In the genomic region with DNA sequence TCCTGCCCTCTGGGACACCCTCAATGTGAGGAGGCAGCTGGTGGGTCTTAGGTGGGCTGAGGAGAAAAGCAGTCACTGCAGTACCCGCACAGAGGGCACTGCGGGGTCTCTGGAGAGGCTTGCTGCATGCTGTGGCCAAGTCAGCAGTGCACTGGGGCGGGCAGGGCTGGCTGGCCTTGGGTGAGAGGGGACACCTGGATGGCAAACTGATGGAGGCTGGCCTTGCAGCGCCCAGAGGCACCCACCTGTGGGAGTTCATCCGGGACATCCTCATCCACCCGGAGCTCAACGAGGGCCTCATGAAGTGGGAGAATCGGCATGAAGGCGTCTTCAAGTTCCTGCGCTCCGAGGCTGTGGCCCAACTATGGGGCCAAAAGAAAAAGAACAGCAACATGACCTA, we compare ENCODE assay signal across 28 cellular contexts. TPM values are rescaled to one million over a fixed set of nuclear protein-coding genes. Genes with fewer than 3 reads are reported as not detected.
DNase-seq lines count a peak whose midpoint lies in the region; ATAC-seq and TF ChIP-seq lines count a peak whose summit lies in the region.
"Had no signal": no experiment of that assay in that cellular context is flagged by ENCODE, and none has a peak within 500 bp of the region (broad histone marks: within the 10 kb centered on the region; RNA-seq: fewer than 3 reads in every experiment).

No MANE protein-coding gene starts in this region.

- TF ChIP-seq POLR2A in heart left ventricle (IDR thresholded peaks at IDR 0.05): no peak

- H3K23ac ChIP-seq in mesenchymal stem cell (ENCODE audit: low read length in 2 of 2): no peak overlapping the region

- H3K9me3 Mint-ChIP-seq in stimulated activated memory B cell treated with anti-CD40 and anti-IgM and Interleukin-4, amounts not matched to agents 10 μg/mL and 1 μg/mL and 100 μg/mL, for 72 hours: no peaks in the 10 kb centered on the region
- H3K9me3 Mint-ChIP-seq: activated B cell treated with CpG ODN at 0.5 μM for 24 hours; CD8-positive, alpha-beta memory T cell; naive thymus-derived CD8-positive, alpha-beta T cell; stimulated activated naive B cell treated with anti-CD40 and anti-IgM and Interleukin-4, amounts not matched to agents 10 μg/mL and 1 μg/mL and 100 μg/mL, for 72 hours had no signal

- H3K79me1 ChIP-seq in mesenchymal stem cell (replicated peaks; ENCODE audit: low read length, poor library complexity, severe bottlenecking): peaks cover 24% of the 10 kb centered on the region

- 90% methylated on average over 11 of the region's 11 CpGs for WGBS in mesenchymal stem cell
- WGBS in smooth muscle cell (ENCODE audit: low lambda C conversion rate): 94% methylated on average over 11 of the region's 11 CpGs
- 94 to 97% (median 96%) methylated on average over 8 to 11 of the region's 11 CpGs for WGBS in heart left ventricle, 4 donors

- H3K4me3 Mint-ChIP-seq in stimulated activated memory B cell treated with anti-CD40 and anti-IgM and Interleukin-4, amounts not matched to agents 10 μg/mL and 1 μg/mL and 100 μg/mL, for 72 hours: no peak overlapping the region
- H3K4me3 Mint-ChIP-seq: activated B cell treated with CpG ODN at 0.5 μM for 24 hours; B cell; CD8-positive, alpha-beta memory T cell; naive thymus-derived CD8-positive, alpha-beta T cell; stimulated activated naive B cell treated with anti-CD40 and anti-IgM and Interleukin-4, amounts not matched to agents 10 μg/mL and 1 μg/mL and 100 μg/mL, for 72 hours had no signal

- no peak overlapping the region for H2AK5ac ChIP-seq in mesenchymal stem cell (ENCODE audit: low read length, severe bottlenecking)

- H4K8ac ChIP-seq in mesenchymal stem cell (ENCODE audit: low read length): no peak overlapping the region

- no peaks in the 10 kb centered on the region for H3F3A ChIP-seq in smooth muscle cell (ENCODE audit: low read depth)

- H3K4me3 ChIP-seq in colonic mucosa (peak overlapping the region; percentile 65), mesenchymal stem cell (ENCODE audit: insufficient read depth in 1 of 2, low read depth in 1 of 2, low read length in 2 of 2) (no peak overlapping the region), smooth muscle cell (peak overlapping the region; percentile 16), heart left ventricle (no peak overlapping the region)
- H3K4me3 ChIP-seq: esophagus muscularis mucosa, spleen had no signal

- H2BK5ac ChIP-seq in mesenchymal stem cell (ENCODE audit: low read depth, low read length, poor library complexity, severe bottlenecking): no peak overlapping the region

- H3K4me1 Mint-ChIP-seq in stimulated activated memory B cell treated with anti-CD40 and anti-IgM and Interleukin-4, amounts not matched to agents 10 μg/mL and 1 μg/mL and 100 μg/mL, for 72 hours: peaks cover 14% of the 10 kb centered on the region

- no peaks in the 10 kb centered on the region for H3K79me2 ChIP-seq in smooth muscle cell (ENCODE audit: low read depth)

- peak; percentile 35 for DNase-seq in COLO668 (lab: John Stamatoyannopoulos, UW; ENCODE audit: unreplicated experiment)
- DNase-seq in colonic mucosa: peak; percentile 40
- DNase-seq in mesenchymal stem cell: no peak
- no peak for DNase-seq in smooth muscle cell (lab: John Stamatoyannopoulos, UW; ENCODE audit: unreplicated experiment)
- DNase-seq in heart left ventricle: no peak
- DNase-seq in NCI-H146 (lab: John Stamatoyannopoulos, UW): no peak
- DNase-seq in NCI-H2081 treated with DMSO at 0.1 percent for 48 hours (lab: John Stamatoyannopoulos, UW): no peak
- DNase-seq: activated B cell treated with CpG ODN at 0.5 μM for 24 hours; activated CD4-positive, alpha-beta T cell treated with anti-CD3 and anti-CD28 coated beads, Interleukin-2, amount 50 U/mL, for 1 hour; activated naive CD4-positive, alpha-beta T cell treated with Interleukin-2 at 50 U/mL for 16 hours; activated T-cell treated with anti-CD3 and anti-CD28 coated beads, Interleukin-2, amount 50 U/mL, for 48 hours; CD8-positive, alpha-beta memory T cell; DMS79; effector memory CD4-positive, alpha-beta T cell; foreskin melanocyte; GF-D8; left cardiac atrium; mesendoderm; naive thymus-derived CD8-positive, alpha-beta T cell; NCI-H1092; NCI-H1930; NK-92 treated with Interleukin-12 subunit alpha and Interleukin-12 subunit beta, amount 100 ng/mL, for 24 hours; spleen; stimulated activated CD4-positive, alpha-beta T cell treated with anti-CD3 and anti-CD28 coated beads, Interleukin-2, amount 100 ng/mL, for 48 hours; stimulated activated naive B cell treated with anti-CD40 and anti-IgM and Interleukin-4, amounts not matched to agents 10 μg/mL and 1 μg/mL and 100 μg/mL, for 72 hours had no signal

- intact Hi-C loops in colonic mucosa (cut with DNase I): loop anchor here (5.0 kb wide), 1 partner anchor 94 kb away; no protein-coding TSS in a partner anchor
- intact Hi-C loops in heart left ventricle (cut with DNase I): loop anchor here in 1 of 10 donors (5.0 kb wide), 1 partner anchor 34 kb away; no protein-coding TSS in a partner anchor

- no peaks in the 10 kb centered on the region for H3K36me3 Mint-ChIP-seq in stimulated activated memory B cell treated with anti-CD40 and anti-IgM and Interleukin-4, amounts not matched to agents 10 μg/mL and 1 μg/mL and 100 μg/mL, for 72 hours

- peak overlapping the region; percentile 1 for H3K4me2 ChIP-seq in mesenchymal stem cell (ENCODE audit: low read length, poor library complexity, severe bottlenecking)
- H3K4me2 ChIP-seq in smooth muscle cell: no peak overlapping the region

- no peaks in the 10 kb centered on the region for H3K9me3 ChIP-seq in colonic mucosa
- H3K9me3 ChIP-seq in mesenchymal stem cell (ENCODE audit: control insufficient read depth, low read length): no peaks in the 10 kb centered on the region
- no peaks in the 10 kb centered on the region for H3K9me3 ChIP-seq in smooth muscle cell (replicated peaks; ENCODE audit: low read depth)
- no peaks in the 10 kb centered on the region for H3K9me3 ChIP-seq in heart left ventricle
- H3K9me3 ChIP-seq: esophagus muscularis mucosa, spleen had no signal

- peaks cover 20% of the 10 kb centered on the region for H3K27me3 Mint-ChIP-seq in stimulated activated memory B cell treated with anti-CD40 and anti-IgM and Interleukin-4, amounts not matched to agents 10 μg/mL and 1 μg/mL and 100 μg/mL, for 72 hours

- H2BK12ac ChIP-seq in mesenchymal stem cell (ENCODE audit: low read length in 2 of 2): no peak overlapping the region

- H3K4ac ChIP-seq in mesenchymal stem cell (ENCODE audit: low read depth in 1 of 2, low read length in 2 of 2): no peak overlapping the region

- no peak overlapping the region for H3K27ac Mint-ChIP-seq in stimulated activated memory B cell treated with anti-CD40 and anti-IgM and Interleukin-4, amounts not matched to agents 10 μg/mL and 1 μg/mL and 100 μg/mL, for 72 hours
- H3K27ac Mint-ChIP-seq: activated B cell treated with CpG ODN at 0.5 μM for 24 hours; B cell; stimulated activated naive B cell treated with anti-CD40 and anti-IgM and Interleukin-4, amounts not matched to agents 10 μg/mL and 1 μg/mL and 100 μg/mL, for 72 hours had no signal

- H2BK120ac ChIP-seq in mesenchymal stem cell (ENCODE audit: low read depth, low read length): no peak overlapping the region

- H3K27me3 ChIP-seq in colonic mucosa: no peaks in the 10 kb centered on the region
- H3K27me3 ChIP-seq in mesenchymal stem cell (ENCODE audit: control insufficient read depth in 1 of 2, insufficient read depth in 1 of 2, low read length in 2 of 2): peaks cover 0 to 15% of the 10 kb centered on the region in 2 experiments
- no peaks in the 10 kb centered on the region for H3K27me3 ChIP-seq in smooth muscle cell (ENCODE audit: low read depth)
- H3K27me3 ChIP-seq in heart left ventricle: peaks cover 0 to 5% (median 0%) of the 10 kb centered on the region in 9 donors

- H4K91ac ChIP-seq in mesenchymal stem cell (ENCODE audit: low read length): no peak overlapping the region

- no peak for ATAC-seq in heart left ventricle
- no peak for ATAC-seq in stimulated activated memory B cell treated with anti-CD40 and anti-IgM and Interleukin-4, amounts not matched to agents 10 μg/mL and 1 μg/mL and 100 μg/mL, for 72 hours
- ATAC-seq: left cardiac atrium; naive thymus-derived CD8-positive, alpha-beta T cell; stimulated activated naive B cell treated with anti-CD40 and anti-IgM and Interleukin-4, amounts not matched to agents 10 μg/mL and 1 μg/mL and 100 μg/mL, for 72 hours had no signal

- no peaks in the 10 kb centered on the region for H3K4me1 ChIP-seq in colonic mucosa
- H3K4me1 ChIP-seq in mesenchymal stem cell (ENCODE audit: control insufficient read depth, insufficient read depth, low read depth, low read length): peaks cover 62% of the 10 kb centered on the region
- peaks cover 10% of the 10 kb centered on the region for H3K4me1 ChIP-seq in smooth muscle cell (ENCODE audit: low read depth)
- peaks cover 0 to 9% (median 1%) of the 10 kb centered on the region in 12 donors for H3K4me1 ChIP-seq in heart left ventricle

- H3K9ac ChIP-seq in colonic mucosa (ENCODE audit: low read depth in 2 of 2, low read length in 2 of 2): peak overlapping the region; percentile 97 to 98
- H3K9ac ChIP-seq in mesenchymal stem cell (ENCODE audit: low read length): no peak overlapping the region
- no peak overlapping the region for H3K9ac ChIP-seq in smooth muscle cell (ENCODE audit: low read depth)

- H4K20me1 ChIP-seq in smooth muscle cell (ENCODE audit: low read depth): no peaks in the 10 kb centered on the region

- H3K14ac ChIP-seq in mesenchymal stem cell (ENCODE audit: low read length in 2 of 2): no peak overlapping the region

- TF ChIP-seq CTCF in colonic mucosa (IDR thresholded peaks at IDR 0.05): no peak
- TF ChIP-seq CTCF in smooth muscle cell (IDR thresholded peaks at IDR 0.05; ENCODE audit: borderline replicate concordance, insufficient read depth, poor library complexity, severe bottlenecking): no peak
- TF ChIP-seq CTCF in heart left ventricle (IDR thresholded peaks at IDR 0.05): no peak

- H3K27ac ChIP-seq in colonic mucosa (peak overlapping the region; percentile 93), mesenchymal stem cell (ENCODE audit: low read length, poor library complexity, severe bottlenecking) (no peak overlapping the region), smooth muscle cell (ENCODE audit: low read depth) (no peak overlapping the region), heart left ventricle (no peak overlapping the region)
- H3K27ac ChIP-seq: esophagus muscularis mucosa, spleen had no signal

- H3K36me3 ChIP-seq in colonic mucosa (peaks cover 9% of the 10 kb centered on the region), mesenchymal stem cell (ENCODE audit: control insufficient read depth in 1 of 2, insufficient read depth in 2 of 2, low read depth in 1 of 2, low read length in 2 of 2) (peaks cover 0 to 63% of the 10 kb centered on the region in 2 experiments), smooth muscle cell (ENCODE audit: low read depth) (no peaks in the 10 kb centered on the region), heart left ventricle (no peaks in the 10 kb centered on the region)

- H2BK15ac ChIP-seq in mesenchymal stem cell (ENCODE audit: low read depth, poor library complexity, severe bottlenecking): no peak overlapping the region

- H3K18ac ChIP-seq in mesenchymal stem cell (ENCODE audit: low read depth in 1 of 2, low read length in 2 of 2): no peak overlapping the region

- no peak overlapping the region for H2AFZ ChIP-seq in mesenchymal stem cell (ENCODE audit: low read depth, low read length)
- H2AFZ ChIP-seq in smooth muscle cell (ENCODE audit: low read depth): no peak overlapping the region

RNA-seq across cellular contexts. Expression of gene ELF3, which starts 3.2 kb away (rescaled TPM):
- total RNA-seq in colonic mucosa: 1,000 to 10,000 TPM in 1 of 2 donors, 100 to 1,000 TPM in 1; 749 to 1,162 TPM
- polyA plus RNA-seq in mesenchymal stem cell (2013, experiment 1 of 2): 0.04 TPM
- 0.07 TPM for polyA plus RNA-seq in mesenchymal stem cell (2013, experiment 2 of 2)
- 2.0 and 5.2 TPM in 2 replicates for total RNA-seq in smooth muscle cell
- 0.96 and 9.6 TPM in 2 replicates for polyA plus RNA-seq in smooth muscle cell
- total RNA-seq in heart left ventricle: 10 to 100 TPM in 1 of 9 donors, 1 to 10 TPM in 2, under 1 TPM in 4, not detected in 2; 0.32 to 42.5 (median 0.69) TPM
- polyA plus RNA-seq in heart left ventricle: 1 to 10 TPM in 1 of 2 donors, under 1 TPM in 1; 0.15 to 3.9 TPM
- polyA plus RNA-seq: CD8-positive, alpha-beta memory T cell; naive thymus-derived CD8-positive, alpha-beta T cell had no signal

RNA-seq across cellular contexts. Expression of gene RNPEP, which starts 31.2 kb away (rescaled TPM):
- total RNA-seq in colonic mucosa (100 to 1,000 TPM; 142 to 147 TPM), smooth muscle cell (50.6 and 53.4 TPM in 2 replicates), heart left ventricle (10 to 100 TPM; 14.1 to 36.2 (median 18.1) TPM)
- 45.3 TPM for polyA plus RNA-seq in mesenchymal stem cell (2013, experiment 1 of 2)
- polyA plus RNA-seq in mesenchymal stem cell (2013, experiment 2 of 2): 44.4 TPM
- polyA plus RNA-seq in smooth muscle cell (59.0 and 70.9 TPM in 2 replicates), heart left ventricle (10 to 100 TPM; 12.4 to 14.3 TPM)

RNA-seq across cellular contexts. Expression of gene TIMM17A, which starts 58.3 kb away (rescaled TPM):
- 10 to 100 TPM; 63.4 to 84.7 TPM for total RNA-seq in colonic mucosa
- polyA plus RNA-seq in mesenchymal stem cell (2013, experiment 1 of 2): 63.8 TPM
- 69.6 TPM for polyA plus RNA-seq in mesenchymal stem cell (2013, experiment 2 of 2)
- 78.6 and 99.3 TPM in 2 replicates for total RNA-seq in smooth muscle cell
- polyA plus RNA-seq in smooth muscle cell: 102 and 117 TPM in 2 replicates
- total RNA-seq in heart left ventricle: 100 to 1,000 TPM in 3 of 9 donors, 10 to 100 TPM in 6; 31.7 to 120 (median 86.0) TPM
- polyA plus RNA-seq in heart left ventricle: 100 to 1,000 TPM in 1 of 2 donors, 10 to 100 TPM in 1; 50.7 to 151 TPM

Comparison
In these comparisons a context has a peak if more than half of its experiments do, and no peak if none do; other contexts are left out.
1. DNase-seq: peak in COLO668 (single experiment) and colonic mucosa (single experiment); none in mesenchymal stem cell (single experiment), smooth muscle cell (single experiment), heart left ventricle (0 of 5), NCI-H146 (single experiment) and NCI-H2081 treated with DMSO at 0.1 percent for 48 hours (single experiment).
2. H3K4me3 ChIP-seq: peak in colonic mucosa (single experiment) and smooth muscle cell (single experiment); none in mesenchymal stem cell (0 of 2) and heart left ventricle (0 of 12).
3. H3K9ac ChIP-seq: peak in colonic mucosa (2 of 2); none in mesenchymal stem cell (single experiment) and smooth muscle cell (single experiment).
4. RNA of gene ELF3, which starts 3.2 kb away (total RNA-seq): 749 to 1,162 TPM in colonic mucosa; 2.0 to 5.2 TPM in smooth muscle cell and 0.32 to 42.5 TPM in heart left ventricle; every median in the first group is over 10 times any median in the second.